Comparison of ENCODE assay signal across 8 cellular contexts in the genomic region with DNA sequence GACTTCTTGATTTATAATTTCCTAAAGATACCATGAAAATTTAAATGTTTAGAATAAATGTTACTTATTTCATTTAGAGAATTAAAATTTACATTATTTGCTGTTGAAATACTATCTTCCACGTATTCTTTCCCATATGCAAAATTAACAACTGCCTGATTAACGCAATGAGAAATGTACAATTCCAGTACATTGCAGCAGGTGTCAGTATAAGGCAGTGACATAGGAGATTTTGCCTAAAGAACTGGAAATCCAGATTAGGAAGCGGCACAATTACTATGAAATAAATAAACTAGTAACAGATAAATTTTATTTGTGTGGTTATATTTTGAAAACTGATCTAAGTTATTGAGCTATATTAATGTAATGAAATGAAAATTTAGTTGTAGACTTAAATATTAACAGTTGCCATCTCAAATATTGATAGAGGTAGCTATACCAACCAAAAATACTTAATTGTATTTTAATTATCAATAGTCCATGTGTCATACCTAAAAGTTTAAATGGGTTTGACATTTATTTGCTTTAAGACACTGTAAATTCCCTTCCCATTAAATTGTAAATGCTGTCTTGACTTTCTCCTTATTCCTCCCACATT.
DNase-seq lines count a peak whose midpoint lies in the region; ATAC-seq and TF ChIP-seq lines count a peak whose summit lies in the region.

No MANE protein-coding gene starts in this region.

- H3K36me3 Mint-ChIP-seq in activated CD4-positive, alpha-beta memory T cell treated with anti-CD3 and anti-CD28 coated beads for 36 hours = peaks cover 2% of the 10 kb centered on the region

- TF ChIP-seq CTCF in GM13976 (IDR thresholded peaks at IDR 0.05; ENCODE audit: borderline replicate concordance, control extremely low read depth, extremely low read depth, insufficient read depth, missing control alignments) (peak; percentile 49), astrocyte of the spinal cord (IDR thresholded peaks at IDR 0.05; ENCODE audit: low read depth, low read length) (peak; percentile 67)

- POLR2A ChIA-PET in activated CD4-positive, alpha-beta memory T cell treated with anti-CD3 and anti-CD28 coated beads for 36 hours (lab: Charles Lee) = no interaction called here

- H3K4me3 Mint-ChIP-seq in activated CD4-positive, alpha-beta memory T cell treated with anti-CD3 and anti-CD28 coated beads for 36 hours = no peak overlapping the region

- no peak overlapping the region for H3K4me3 ChIP-seq in astrocyte of the spinal cord (ENCODE audit: low read depth, low read length)

- H3K27ac Mint-ChIP-seq in activated CD4-positive, alpha-beta memory T cell treated with anti-CD3 and anti-CD28 coated beads for 36 hours = no peak overlapping the region

- intact Hi-C loops in activated CD4-positive, alpha-beta memory T cell treated with anti-CD3 and anti-CD28 coated beads for 36 hours (cut with micrococcal nuclease) = loop anchor here (1.0 to 5.0 kb wide), 3 partner anchors 346 to 1047 kb away; no protein-coding TSS in a partner anchor

- no peak for ATAC-seq in GM21515 (IDR thresholded peaks at IDR 0.05; ENCODE audit: unreplicated experiment)

- CTCF ChIA-PET in activated CD4-positive, alpha-beta memory T cell treated with anti-CD3 and anti-CD28 coated beads for 36 hours (lab: Charles Lee) = interaction anchor here (0.6 to 5.7 kb wide), 16 partner anchors 9 to 628 kb away, joined by 3 to 29 read pairs (median 4); no protein-coding TSS in a partner anchor

- H3K9me3 Mint-ChIP-seq in activated CD4-positive, alpha-beta memory T cell treated with anti-CD3 and anti-CD28 coated beads for 36 hours = no peaks in the 10 kb centered on the region

- in situ Hi-C loops in ACHN (cut with HindIII; ENCODE audit: low pct_ligation_motif_present, low pct_unique_long_range_greater_than_20kb, low sequenced_read_pairs) = no loop called here
- in situ Hi-C loops in GM13976 (cut with MboI; ENCODE audit: low sequenced_read_pairs, unreplicated experiment) = loop anchor here (10.0 to 25.0 kb wide), 3 partner anchors 352 to 629 kb away; no protein-coding TSS in a partner anchor
- in situ Hi-C loops in astrocyte of the spinal cord (cut with HindIII; ENCODE audit: low sequenced_read_pairs) = no loop called here

- no peaks in the 10 kb centered on the region for H3K27me3 Mint-ChIP-seq in activated CD4-positive, alpha-beta memory T cell treated with anti-CD3 and anti-CD28 coated beads for 36 hours

- peaks cover 36% of the 10 kb centered on the region for H3K4me1 Mint-ChIP-seq in activated CD4-positive, alpha-beta memory T cell treated with anti-CD3 and anti-CD28 coated beads for 36 hours (ENCODE audit: low read depth)

- DNase-seq in ACHN (peak; percentile 43), GM13976 (ENCODE audit: low spot score) (no peak), NCI-H345 treated with DMSO at 0.1 percent for 48 hours (lab: John Stamatoyannopoulos, UW; ENCODE audit: unreplicated experiment) (peak; percentile 23), astrocyte of the spinal cord (ENCODE audit: low read depth, low spot score) (peak; percentile 63), left kidney (ENCODE audit: low read depth, low spot score) (peak; percentile 68), NCI-H187 treated with DMSO at 0.1 percent for 48 hours (lab: John Stamatoyannopoulos, UW) (no peak)
- no peak for DNase-seq in activated CD4-positive, alpha-beta memory T cell treated with anti-CD3 and anti-CD28 coated beads for 36 hours

Comparison
In these comparisons a context has a peak if more than half of its experiments do, and no peak if none do; other contexts are left out.
1. DNase-seq: peak in ACHN (single experiment), NCI-H345 treated with DMSO at 0.1 percent for 48 hours (single experiment), astrocyte of the spinal cord (single experiment) and left kidney (single experiment); none in GM13976 (single experiment), NCI-H187 treated with DMSO at 0.1 percent for 48 hours (single experiment) and activated CD4-positive, alpha-beta memory T cell treated with anti-CD3 and anti-CD28 coated beads for 36 hours (single experiment).